In the genomic region with DNA sequence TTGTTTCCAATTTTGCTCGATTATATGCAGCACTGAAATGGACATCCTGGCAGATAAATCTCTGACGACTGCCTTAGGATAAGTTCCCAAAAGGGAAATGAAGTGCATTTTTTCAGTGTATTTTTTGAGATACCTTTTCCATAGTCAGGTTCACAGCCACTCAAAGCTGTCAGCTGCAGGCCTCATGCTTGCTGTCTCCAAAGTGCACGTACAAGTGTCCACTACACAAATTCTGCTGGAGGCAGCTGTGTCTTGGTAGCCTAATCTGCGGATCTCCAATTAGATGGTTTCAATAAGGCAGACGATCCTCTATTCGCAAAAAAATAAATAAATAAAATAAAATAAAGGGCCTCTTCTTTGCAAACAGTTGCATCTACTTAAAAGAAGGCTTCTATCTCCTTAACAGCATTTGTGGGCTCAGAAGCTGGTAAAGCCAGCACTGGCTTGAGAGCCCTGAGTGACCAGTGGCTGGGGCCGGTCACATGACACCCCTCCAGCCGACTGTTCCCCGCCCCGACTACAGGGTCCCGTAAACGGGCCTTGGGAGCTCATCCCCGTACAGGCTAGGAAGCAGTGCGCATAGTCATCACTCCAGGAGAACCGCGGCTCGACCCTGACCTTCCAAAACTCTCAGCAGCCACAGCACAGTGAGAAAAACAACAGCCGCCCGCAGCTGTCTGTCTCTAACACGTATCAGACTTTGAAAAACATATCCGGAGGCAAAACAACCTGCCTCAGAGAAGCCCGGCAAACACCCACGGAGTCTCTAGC, we compare ENCODE assay signal across 1 cellular context.
TF ChIP-seq lines count a peak whose summit lies in the region.

No MANE protein-coding gene starts in this region.

TF ChIP-seq in HepG2, 621 proteins besides CTCF, POLR2A, EP300 and RAD21 (continued from another document):
- TF ChIP-seq ZNF772 (CRISPR knock-in tag; IDR thresholded peaks at IDR 0.05) (no peak), RAD51 (IDR thresholded peaks at IDR 0.05; ENCODE audit: borderline replicate concordance) (no peak), RXRB (CRISPR knock-in tag; IDR thresholded peaks at IDR 0.05; ENCODE audit: borderline replicate concordance) (no peak)
